ENCODE assay signal across 8 cellular contexts in genomic region chr1:27599605-27600499, GRCh38. TPM values are rescaled to one million over a fixed set of nuclear protein-coding genes. Genes with fewer than 3 reads are reported as not detected.
A peak's percentile ranks its signal among the peaks of the same experiment; 100 is the strongest.
DNase-seq lines count a peak whose midpoint lies in the region; ATAC-seq and TF ChIP-seq lines count a peak whose summit lies in the region.

No MANE protein-coding gene starts in this region.

- H3K27ac ChIP-seq in heart left ventricle = peak overlapping the region; percentile 40 to 99 (median 98)
- peak overlapping the region; percentile 77 for H3K27ac ChIP-seq in adipose tissue (ENCODE audit: low read depth, low read length)
- peak overlapping the region; percentile 82 for H3K27ac ChIP-seq in mesodermal cell (ENCODE audit: low read depth, low read length, severe bottlenecking)
- H3K27ac ChIP-seq in upper lobe of left lung = peak overlapping the region; percentile 44 to 97 (median 74)

- intact Hi-C loops in heart left ventricle (cut with DNase I) (loop anchor here in 7 of 10 donors (2.0 to 10.0 kb wide), 11 partner anchors 23 to 198 kb away; partner anchors contain the start of gene WASF2 (in 2 of the 7)), left cardiac atrium (cut with DNase I) (loop anchor here (2.0 to 10.0 kb wide), 4 partner anchors 31 to 183 kb away; partner anchors contain the start of gene WASF2 (in 1 of the 2))

- no peak for TF ChIP-seq POLR2A in heart left ventricle (IDR thresholded peaks at IDR 0.05)
- no peak for TF ChIP-seq POLR2A in upper lobe of left lung (IDR thresholded peaks at IDR 0.05)

- H3K9me3 ChIP-seq in heart left ventricle = no peaks in the 10 kb centered on the region
- H3K9me3 ChIP-seq in mesodermal cell (ENCODE audit: control insufficient read depth, low read length) = no peaks in the 10 kb centered on the region
- H3K9me3 ChIP-seq in upper lobe of left lung = no peaks in the 10 kb centered on the region

- peak overlapping the region in 7 of 12 donors; percentile 15 to 100 (median 22) for H3K4me3 ChIP-seq in heart left ventricle
- no peak overlapping the region for H3K4me3 ChIP-seq in mesodermal cell (ENCODE audit: extremely low read depth, insufficient read depth, low read length, poor library complexity, severe bottlenecking)
- H3K4me3 ChIP-seq in upper lobe of left lung = no peak overlapping the region

- TF ChIP-seq CTCF in heart left ventricle (IDR thresholded peaks at IDR 0.05) (peak in 1 of 12 donors; percentile 8), upper lobe of left lung (IDR thresholded peaks at IDR 0.05) (no peak)

- WGBS in heart left ventricle, 4 donors = 33 to 43% (median 39%) methylated on average over 9 of the region's 9 CpGs
- WGBS in adipose tissue, 3 donors = 34 to 41% (median 38%) methylated on average over 8 to 9 of the region's 9 CpGs
- WGBS in mesodermal cell (ENCODE audit: insufficient coverage in 2 of 2), 2 experiments = 33 to 51% methylated on average over 4 to 8 of the region's 9 CpGs
- WGBS in upper lobe of left lung, 2 donors = 55 to 60% methylated on average over 7 of the region's 9 CpGs

- peak in 2 of 5 donors; percentile 33 to 47 for DNase-seq in heart left ventricle
- DNase-seq in left cardiac atrium = no peak
- DNase-seq in upper lobe of left lung = no peak
- no peak for DNase-seq in stimulated activated CD4-positive, alpha-beta T cell treated with anti-CD3 and anti-CD28 coated beads, Interleukin-4, amount 100 ng/mL, for 1 hour
- DNase-seq in mesenteric fat pad (ENCODE audit: low spot score) = no peak

- no peak for TF ChIP-seq EP300 in upper lobe of left lung (IDR thresholded peaks at IDR 0.05)

- peaks cover 0 to 8% (median 0%) of the 10 kb centered on the region in 9 donors for H3K36me3 ChIP-seq in heart left ventricle
- H3K36me3 ChIP-seq in mesodermal cell (ENCODE audit: control insufficient read depth, insufficient read depth, low read length) = peaks cover 3% of the 10 kb centered on the region
- H3K36me3 ChIP-seq in upper lobe of left lung = no peaks in the 10 kb centered on the region

- H3K27me3 ChIP-seq in heart left ventricle (no peaks in the 10 kb centered on the region), upper lobe of left lung (no peaks in the 10 kb centered on the region)

- ATAC-seq in heart left ventricle (no peak), left cardiac atrium (no peak), upper lobe of left lung (ENCODE audit: low FRiP score in 2 of 2) (no peak), GM18861 (IDR thresholded peaks at IDR 0.05; ENCODE audit: unreplicated experiment) (no peak)

- H3K4me1 ChIP-seq in heart left ventricle = peaks cover 12 to 85% (median 77%) of the 10 kb centered on the region in 12 donors
- H3K4me1 ChIP-seq in mesodermal cell (ENCODE audit: control insufficient read depth, insufficient read depth, low read length, poor library complexity, severe bottlenecking) = peaks cover 71% of the 10 kb centered on the region
- peaks cover 53 to 88% (median 59%) of the 10 kb centered on the region in 4 donors for H3K4me1 ChIP-seq in upper lobe of left lung

RNA-seq across cellular contexts. Expression of gene AHDC1, which starts 4.1 kb away (rescaled TPM):
- 10 to 100 TPM; 29.2 to 50.2 (median 42.1) TPM for total RNA-seq in heart left ventricle
- polyA plus RNA-seq in heart left ventricle = 10 to 100 TPM; 25.8 to 48.4 TPM
- total RNA-seq in left cardiac atrium = 10 to 100 TPM; 37.6 to 39.1 TPM
- 10 to 100 TPM in 1 of 3 donors, 1 to 10 TPM in 2; 8.6 to 12.6 (median 9.0) TPM for polyA plus RNA-seq in adipose tissue
- 44.6 TPM for polyA plus RNA-seq in mesodermal cell (2013, experiment 1 of 2)
- 35.0 TPM for polyA plus RNA-seq in mesodermal cell (2013, experiment 2 of 2)
- total RNA-seq in upper lobe of left lung = 10 to 100 TPM; 10.8 to 43.4 (median 26.2) TPM
- 28.5 TPM for total RNA-seq in mesenteric fat pad

RNA-seq across cellular contexts. Expression of gene FGR, which starts 35.1 kb away (rescaled TPM):
- 10 to 100 TPM in 3 of 9 donors, 1 to 10 TPM in 6; 1.1 to 25.9 (median 3.3) TPM for total RNA-seq in heart left ventricle
- polyA plus RNA-seq in heart left ventricle = 1 to 10 TPM; 2.8 to 7.2 TPM
- total RNA-seq in left cardiac atrium = 10 to 100 TPM in 1 of 2 donors, 1 to 10 TPM in 1; 8.6 to 10.7 TPM
- polyA plus RNA-seq in adipose tissue = 10 to 100 TPM in 2 of 3 donors, 1 to 10 TPM in 1; 4.2 to 39.8 (median 33.9) TPM
- not detected for polyA plus RNA-seq in mesodermal cell (2013, experiment 1 of 2)
- not detected for polyA plus RNA-seq in mesodermal cell (2013, experiment 2 of 2)
- 100 to 1,000 TPM in 5 of 6 donors, 10 to 100 TPM in 1; 59.8 to 234 (median 150) TPM for total RNA-seq in upper lobe of left lung
- total RNA-seq in mesenteric fat pad = 49.7 TPM

Comparison
In these comparisons a context has a peak if more than half of its experiments do, and no peak if none do; other contexts are left out.
1. H3K4me3 ChIP-seq: peak in heart left ventricle (7 of 12); none in mesodermal cell (single experiment) and upper lobe of left lung (0 of 4).
2. Peak in every context shown above with its lines, with median percentiles within 50 percentile points of each other: H3K27ac ChIP-seq.